Comparison of ENCODE assay signal across 18 cellular contexts in the genomic region with DNA sequence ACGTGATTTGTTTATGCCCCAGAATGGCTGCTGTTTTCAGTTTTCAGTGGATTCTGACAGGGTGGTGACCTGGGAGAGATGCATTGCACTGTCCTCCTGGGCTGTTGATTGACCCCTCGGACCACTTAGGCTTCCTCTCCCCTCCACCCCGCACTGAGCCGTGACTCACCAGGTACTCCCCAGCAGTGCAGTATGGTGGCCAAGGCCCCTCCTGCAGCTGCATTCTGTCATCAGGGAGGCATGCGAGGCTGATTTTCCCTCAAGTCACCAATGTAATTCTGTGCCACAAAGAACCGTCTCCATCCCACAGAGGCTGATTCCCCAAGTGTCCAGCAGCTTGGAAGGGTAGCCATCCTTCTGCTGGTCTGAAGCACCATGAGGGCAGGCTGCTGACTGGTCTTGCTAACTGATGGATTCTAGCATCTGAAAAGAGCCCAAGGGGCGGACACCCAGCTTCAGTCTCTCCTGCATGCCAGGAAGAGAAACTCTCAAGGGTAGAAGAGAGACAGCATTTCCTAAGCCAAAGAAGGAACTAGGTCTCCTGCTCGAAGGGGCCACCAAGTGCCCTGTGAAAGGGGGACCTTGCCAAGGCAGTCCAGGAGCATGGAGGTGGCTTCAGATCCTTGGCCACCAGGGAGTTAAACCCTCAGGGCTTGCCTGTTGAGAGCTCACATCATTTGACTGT.
A peak's percentile ranks its signal among the peaks of the same experiment; 100 is the strongest.
DNase-seq lines count a peak whose midpoint lies in the region; ATAC-seq and TF ChIP-seq lines count a peak whose summit lies in the region.
"Had no signal": no experiment of that assay in that cellular context is flagged by ENCODE, and none has a peak within 500 bp of the region (broad histone marks: within the 10 kb centered on the region; RNA-seq: fewer than 3 reads in every experiment).

No MANE protein-coding gene starts in this region.

- H3K4me1 ChIP-seq in neuronal stem cell (ENCODE audit: control insufficient read depth in 2 of 2, insufficient read depth in 1 of 2, low read depth in 1 of 2, low read length in 2 of 2): peaks cover 0 to 6% of the 10 kb centered on the region in 2 donors

- peaks cover 7% of the 10 kb centered on the region for H3K4me1 Mint-ChIP-seq in progenitor cell of endocrine pancreas (ENCODE audit: low read depth)

- no peak overlapping the region for H3K9ac ChIP-seq in neuronal stem cell (ENCODE audit: low read depth, low read length, poor library complexity)

- no peak overlapping the region for H2BK120ac ChIP-seq in neuronal stem cell (ENCODE audit: low read depth, low read length)

- no peaks in the 10 kb centered on the region for H3K27me3 Mint-ChIP-seq in progenitor cell of endocrine pancreas
- H3K27me3 Mint-ChIP-seq: B cell, brain, T-helper 17 cell had no signal

- H3K27ac ChIP-seq in KOPT-K1 (ENCODE audit: low read depth, low read length, poor library complexity, severe bottlenecking): peak overlapping the region; percentile 100
- no peak overlapping the region for H3K27ac ChIP-seq in neuronal stem cell (replicated peaks; ENCODE audit: low read length)
- H3K27ac ChIP-seq: pancreas had no signal

- H3K36me3 ChIP-seq in KOPT-K1 (ENCODE audit: insufficient read depth, low read length) (no peaks in the 10 kb centered on the region), neuronal stem cell (replicated peaks in 1 of 2; ENCODE audit: control insufficient read depth in 2 of 2, insufficient read depth in 2 of 2, low read length in 2 of 2) (no peaks in the 10 kb centered on the region)
- H3K36me3 ChIP-seq: pancreas had no signal

- H3K9me3 ChIP-seq in KOPT-K1 (ENCODE audit: insufficient read depth, low read length, poor library complexity, severe bottlenecking): no peaks in the 10 kb centered on the region
- peaks cover 0 to 4% of the 10 kb centered on the region in 2 donors for H3K9me3 ChIP-seq in neuronal stem cell (replicated peaks in 1 of 2; ENCODE audit: control insufficient read depth in 2 of 2, insufficient read depth in 1 of 2, low read depth in 1 of 2, low read length in 2 of 2)
- H3K9me3 ChIP-seq: pancreas had no signal

- H2AFZ ChIP-seq in neuronal stem cell (ENCODE audit: low read length): no peak overlapping the region

- no peak overlapping the region for H4K8ac ChIP-seq in neuronal stem cell (ENCODE audit: low read depth, low read length)

- DNase-seq in AG10803 (ENCODE audit: low read depth): peak; percentile 42
- peak; percentile 40 to 70 for DNase-seq in cardiac fibroblast (ENCODE audit: low read depth in 2 of 2)
- DNase-seq in neuronal stem cell (ENCODE audit: low spot score): no peak
- no peak for DNase-seq in progenitor cell of endocrine pancreas (ENCODE audit: low spot score, unreplicated experiment)
- no peak for DNase-seq in NCI-H146 (lab: John Stamatoyannopoulos, UW)
- DNase-seq in DMS53 (lab: John Stamatoyannopoulos, UW): no peak
- DNase-seq: activated CD4-positive, alpha-beta T cell treated with anti-CD3 and anti-CD28 coated beads for 48 hours; DMS 273 treated with DMSO at 0.1 percent for 48 hours; effector CD4-positive, alpha-beta T cell; foreskin melanocyte; NCI-H2107; pancreas; T-helper 17 cell had no signal

- H2AK5ac ChIP-seq in neuronal stem cell (ENCODE audit: low read depth, low read length): no peak overlapping the region

- peaks cover 3% of the 10 kb centered on the region for H3K36me3 Mint-ChIP-seq in progenitor cell of endocrine pancreas (ENCODE audit: insufficient read depth)

- no peak overlapping the region for H2BK15ac ChIP-seq in neuronal stem cell (ENCODE audit: low read length)

- no peak overlapping the region for H3K14ac ChIP-seq in neuronal stem cell (ENCODE audit: low read length)

- peak overlapping the region; percentile 20 for H3K18ac ChIP-seq in neuronal stem cell (ENCODE audit: low read length)

- H3K4me3 ChIP-seq in AG10803 (ENCODE audit: low read length) (no peak overlapping the region), cardiac fibroblast (replicated peaks in 1 of 2; ENCODE audit: low read depth in 2 of 2, low read length in 2 of 2) (no peak overlapping the region), neuronal stem cell (ENCODE audit: low read length in 2 of 2) (peak overlapping the region in 1 of 2 donors; percentile 46)
- H3K4me3 ChIP-seq: pancreas had no signal

- H3K9me3 Mint-ChIP-seq in progenitor cell of endocrine pancreas (ENCODE audit: low read depth): no peaks in the 10 kb centered on the region

- H3K79me1 ChIP-seq in neuronal stem cell (ENCODE audit: low read depth, low read length): no peaks in the 10 kb centered on the region

- TF ChIP-seq CTCF in AG10803 (conservative IDR thresholded peaks at IDR 0.05; ENCODE audit: low read length) (no peak), cardiac fibroblast (IDR thresholded peaks at IDR 0.05; ENCODE audit: low read depth, low read length) (no peak), progenitor cell of endocrine pancreas (IDR thresholded peaks at IDR 0.05; ENCODE audit: unreplicated experiment) (no peak)

- H3K4ac ChIP-seq in neuronal stem cell (ENCODE audit: low read length): no peak overlapping the region

- no peak overlapping the region for H4K91ac ChIP-seq in neuronal stem cell (ENCODE audit: low read depth, low read length, poor library complexity)

- H2BK5ac ChIP-seq in neuronal stem cell (ENCODE audit: low read length): no peak overlapping the region

- no peak overlapping the region for H3K27ac Mint-ChIP-seq in progenitor cell of endocrine pancreas
- H3K27ac Mint-ChIP-seq: activated T-helper 1 cell treated with anti-CD3 and anti-CD28 coated beads, Interleukin-12 subunit alpha, Interleukin-12 subunit beta, Interleukin-2, Interleukin-4 antibody, amounts not matched to agents 30 ng/mL and 10 ng/mL and 1 ng/mL, durations not matched to agents 14 hours and 24 hours and 36 hours; B cell; T-helper 17 cell had no signal

- no peak overlapping the region for H2BK12ac ChIP-seq in neuronal stem cell (ENCODE audit: low read length)

- no peak overlapping the region for H3K4me3 Mint-ChIP-seq in progenitor cell of endocrine pancreas (ENCODE audit: low read depth)
- H3K4me3 Mint-ChIP-seq: activated T-helper 1 cell treated with anti-CD3 and anti-CD28 coated beads, Interleukin-12 subunit alpha, Interleukin-12 subunit beta, Interleukin-2, Interleukin-4 antibody, amounts not matched to agents 30 ng/mL and 10 ng/mL and 1 ng/mL, durations not matched to agents 14 hours and 24 hours and 36 hours; B cell; brain; T-helper 17 cell had no signal

- no peaks in the 10 kb centered on the region for H3K27me3 ChIP-seq in neuronal stem cell (ENCODE audit: control insufficient read depth in 3 of 3, insufficient read depth in 3 of 3, low read depth in 1 of 3, low read length in 3 of 3)
- H3K27me3 ChIP-seq: pancreas had no signal

- no peak overlapping the region for H3K4me2 ChIP-seq in neuronal stem cell (ENCODE audit: insufficient read depth, low read length, poor library complexity, severe bottlenecking)

- WGBS in neuronal stem cell (ENCODE audit: extremely low coverage in 2 of 2, insufficient read length in 2 of 2, insufficient replicate concordance in 1 of 2), 2 donors: no CpG with 5 or more reads among the region's 8 CpGs

- no peak for ATAC-seq in HG03025 (IDR thresholded peaks at IDR 0.05; ENCODE audit: low FRiP score, unreplicated experiment)
- ATAC-seq: T-helper 17 cell had no signal

- H3K23ac ChIP-seq in neuronal stem cell (ENCODE audit: low read depth, low read length, poor library complexity): no peak overlapping the region

Comparison
In these comparisons a context has a peak if more than half of its experiments do, and no peak if none do; other contexts are left out.
1. DNase-seq: peak in AG10803 (single experiment) and cardiac fibroblast (2 of 2); none in neuronal stem cell (single experiment), progenitor cell of endocrine pancreas (single experiment), NCI-H146 (single experiment) and DMS53 (single experiment).